Comparison of ENCODE assay signal across 1 cellular context in the genomic region with DNA sequence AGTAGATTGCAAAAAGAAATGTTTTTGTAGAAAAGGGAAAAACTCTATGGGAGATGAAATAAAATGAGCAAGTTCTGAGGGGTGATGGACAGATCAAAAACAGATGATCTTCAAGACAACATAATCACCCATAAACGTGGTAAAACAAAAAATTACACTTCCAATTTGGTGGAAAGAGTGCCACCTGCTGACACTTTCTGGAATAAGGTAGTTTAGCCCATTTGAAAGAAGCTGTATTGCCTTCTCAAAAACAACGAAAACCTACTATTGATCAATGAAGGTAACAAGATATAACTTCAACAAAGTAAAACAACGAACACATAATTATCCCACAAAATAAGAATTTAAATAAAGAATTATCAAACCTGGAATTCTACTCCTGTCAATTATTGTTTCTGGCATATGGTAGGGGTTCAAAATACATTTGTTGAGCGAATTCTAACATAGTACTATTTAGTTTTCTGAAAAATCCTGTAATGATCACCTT.
TF ChIP-seq lines count a peak whose summit lies in the region.

No MANE protein-coding gene starts in this region.

TF ChIP-seq in WTC11, 78 proteins besides CTCF, POLR2A, EP300 and RAD21 (continued from another document):
- TF ChIP-seq, protein P1, sequence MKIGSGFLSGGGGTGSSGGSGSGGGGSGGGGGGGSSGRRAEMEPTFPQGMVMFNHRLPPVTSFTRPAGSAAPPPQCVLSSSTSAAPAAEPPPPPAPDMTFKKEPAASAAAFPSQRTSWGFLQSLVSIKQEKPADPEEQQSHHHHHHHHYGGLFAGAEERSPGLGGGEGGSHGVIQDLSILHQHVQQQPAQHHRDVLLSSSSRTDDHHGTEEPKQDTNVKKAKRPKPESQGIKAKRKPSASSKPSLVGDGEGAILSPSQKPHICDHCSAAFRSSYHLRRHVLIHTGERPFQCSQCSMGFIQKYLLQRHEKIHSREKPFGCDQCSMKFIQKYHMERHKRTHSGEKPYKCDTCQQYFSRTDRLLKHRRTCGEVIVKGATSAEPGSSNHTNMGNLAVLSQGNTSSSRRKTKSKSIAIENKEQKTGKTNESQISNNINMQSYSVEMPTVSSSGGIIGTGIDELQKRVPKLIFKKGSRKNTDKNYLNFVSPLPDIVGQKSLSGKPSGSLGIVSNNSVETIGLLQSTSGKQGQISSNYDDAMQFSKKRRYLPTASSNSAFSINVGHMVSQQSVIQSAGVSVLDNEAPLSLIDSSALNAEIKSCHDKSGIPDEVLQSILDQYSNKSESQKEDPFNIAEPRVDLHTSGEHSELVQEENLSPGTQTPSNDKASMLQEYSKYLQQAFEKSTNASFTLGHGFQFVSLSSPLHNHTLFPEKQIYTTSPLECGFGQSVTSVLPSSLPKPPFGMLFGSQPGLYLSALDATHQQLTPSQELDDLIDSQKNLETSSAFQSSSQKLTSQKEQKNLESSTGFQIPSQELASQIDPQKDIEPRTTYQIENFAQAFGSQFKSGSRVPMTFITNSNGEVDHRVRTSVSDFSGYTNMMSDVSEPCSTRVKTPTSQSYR (CRISPR knock-in tag; IDR thresholded peaks at IDR 0.05), result no peak
- TF ChIP-seq ZNF532 (CRISPR knock-in tag; IDR thresholded peaks at IDR 0.05; ENCODE audit: borderline replicate concordance), result no peak
- no peak for TF ChIP-seq ZBTB21 (CRISPR knock-in tag; IDR thresholded peaks at IDR 0.05; ENCODE audit: borderline replicate concordance)
- TF ChIP-seq STAT6 (CRISPR knock-in tag; conservative IDR thresholded peaks at IDR 0.05; ENCODE audit: low read depth), result no peak
- TF ChIP-seq KAT7 (CRISPR knock-in tag; IDR thresholded peaks at IDR 0.05; ENCODE audit: borderline replicate concordance), result no peak
- no peak for TF ChIP-seq MAX (CRISPR knock-in tag; IDR thresholded peaks at IDR 0.05)
